15 cellular contexts compared by ENCODE assay signal in the genomic region with DNA sequence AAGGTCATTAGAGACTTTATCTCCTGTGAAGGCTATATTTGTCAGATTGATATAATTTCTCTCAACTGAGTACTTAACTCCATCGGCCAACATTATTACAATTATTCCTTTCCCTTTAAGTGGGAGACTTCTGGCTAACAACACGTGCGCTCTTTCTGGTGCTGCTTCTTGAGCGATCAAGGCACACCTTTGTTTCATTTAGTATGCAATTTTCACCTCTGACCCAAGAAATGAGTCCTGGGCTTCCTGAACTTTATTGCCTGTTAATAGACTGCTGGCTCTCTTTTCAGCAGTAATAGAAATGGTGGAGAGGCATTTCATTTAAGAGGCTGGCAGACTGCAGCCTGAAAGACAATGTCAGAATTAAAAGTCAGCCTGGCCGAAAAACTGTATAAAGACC.
DNase-seq lines count a peak whose midpoint lies in the region; ATAC-seq and TF ChIP-seq lines count a peak whose summit lies in the region.
"Had no signal": no experiment of that assay in that cellular context is flagged by ENCODE, and none has a peak within 500 bp of the region (broad histone marks: within the 10 kb centered on the region; RNA-seq: fewer than 3 reads in every experiment).

No MANE protein-coding gene starts in this region.

- H3K9me3 ChIP-seq in endodermal cell (ENCODE audit: control insufficient read depth, low read length) (no peaks in the 10 kb centered on the region), stomach (no peaks in the 10 kb centered on the region)
- H3K9me3 ChIP-seq: BLaER1 treated with 17β-estradiol and CSF1 and Interleukin-3, amounts not matched to agents 10 nM and 100 nM had no signal

- H3K4me3 ChIP-seq in endodermal cell (ENCODE audit: low read length), result no peak overlapping the region
- H3K4me3 ChIP-seq in stomach, result no peak overlapping the region
- H3K4me3 ChIP-seq: BLaER1 treated with 17β-estradiol and CSF1 and Interleukin-3, amounts not matched to agents 10 nM and 100 nM; GM23338 had no signal

- H3K27me3 ChIP-seq in endodermal cell (ENCODE audit: control insufficient read depth, insufficient read depth, low read length, poor library complexity, severe bottlenecking), result no peaks in the 10 kb centered on the region
- no peaks in the 10 kb centered on the region for H3K27me3 ChIP-seq in stomach
- H3K27me3 ChIP-seq: BLaER1 treated with 17β-estradiol and CSF1 and Interleukin-3, amounts not matched to agents 10 nM and 100 nM had no signal

- peaks cover 8% of the 10 kb centered on the region for H3K4me1 Mint-ChIP-seq in endodermal cell
- peaks cover 24% of the 10 kb centered on the region for H3K4me1 Mint-ChIP-seq in nephron
- H3K4me1 Mint-ChIP-seq in activated T-cell treated with anti-CD3 and anti-CD28 coated beads, Interleukin-2, amount 50 U/mL, for 72 hours (ENCODE audit: low read depth), result no peaks in the 10 kb centered on the region
- H3K4me1 Mint-ChIP-seq: CD4-positive, CD25-positive, alpha-beta regulatory T cell; IgD-negative memory B cell had no signal

- H3K27ac ChIP-seq in endodermal cell (ENCODE audit: low read depth, low read length) (peak overlapping the region; percentile 77), stomach (peak overlapping the region in 4 of 5 donors; percentile 30 to 63 (median 40))
- H3K27ac ChIP-seq: BLaER1 treated with 17β-estradiol and CSF1 and Interleukin-3, amounts not matched to agents 10 nM and 100 nM had no signal

- H3K4me1 ChIP-seq in endodermal cell (ENCODE audit: control insufficient read depth, insufficient read depth, low read length) (peaks cover 5% of the 10 kb centered on the region), stomach (peaks cover 14 to 46% (median 28%) of the 10 kb centered on the region in 4 donors)
- H3K4me1 ChIP-seq: BLaER1 treated with 17β-estradiol and CSF1 and Interleukin-3, amounts not matched to agents 10 nM and 100 nM had no signal

- no peak for ATAC-seq in activated T-cell treated with anti-CD3 and anti-CD28 coated beads, Interleukin-2, amount 50 U/mL, for 72 hours (replicated peaks in 1 of 2)
- ATAC-seq in HG02938 (IDR thresholded peaks at IDR 0.05; ENCODE audit: unreplicated experiment), result no peak
- ATAC-seq: GM23338 had no signal

- TF ChIP-seq CTCF in endodermal cell (conservative IDR thresholded peaks at IDR 0.05), result no peak
- TF ChIP-seq CTCF in nephron (IDR thresholded peaks at IDR 0.05; ENCODE audit: unreplicated experiment in 3 of 3), result no peak
- no peak for TF ChIP-seq CTCF in stomach (IDR thresholded peaks at IDR 0.05)

- DNase-seq in NCI-H69 (lab: John Stamatoyannopoulos, UW), result peak; percentile 45
- no peak for DNase-seq in endodermal cell
- DNase-seq in stomach, result no peak
- no peak for DNase-seq in activated T-cell treated with anti-CD3 and anti-CD28 coated beads, Interleukin-2, amount 50 U/mL, for 72 hours
- no peak for DNase-seq in HCEC 1CT
- DNase-seq: ACHN; CD4-positive, CD25-positive, alpha-beta regulatory T cell; DMS53; GF-D8; H7 had no signal

- no peaks in the 10 kb centered on the region for H3K9me3 Mint-ChIP-seq in endodermal cell
- H3K9me3 Mint-ChIP-seq in nephron, result no peaks in the 10 kb centered on the region
- no peaks in the 10 kb centered on the region for H3K9me3 Mint-ChIP-seq in activated T-cell treated with anti-CD3 and anti-CD28 coated beads, Interleukin-2, amount 50 U/mL, for 72 hours
- H3K9me3 Mint-ChIP-seq: CD4-positive, CD25-positive, alpha-beta regulatory T cell; GM23338 had no signal

- H3K36me3 ChIP-seq in endodermal cell (ENCODE audit: control insufficient read depth, insufficient read depth, low read length) (no peaks in the 10 kb centered on the region), stomach (no peaks in the 10 kb centered on the region)
- H3K36me3 ChIP-seq: BLaER1 treated with 17β-estradiol and CSF1 and Interleukin-3, amounts not matched to agents 10 nM and 100 nM had no signal

- H3K4me3 Mint-ChIP-seq in endodermal cell (no peak overlapping the region), nephron (no peak overlapping the region)
- H3K4me3 Mint-ChIP-seq in activated T-cell treated with anti-CD3 and anti-CD28 coated beads, Interleukin-2, amount 50 U/mL, for 72 hours, result no peak overlapping the region
- H3K4me3 Mint-ChIP-seq: CD4-positive, CD25-positive, alpha-beta regulatory T cell; GM23338; IgD-negative memory B cell had no signal

- H3K27me3 Mint-ChIP-seq in endodermal cell (ENCODE audit: insufficient read depth) (peaks cover 2% of the 10 kb centered on the region), nephron (ENCODE audit: low read depth) (no peaks in the 10 kb centered on the region)
- no peaks in the 10 kb centered on the region for H3K27me3 Mint-ChIP-seq in activated T-cell treated with anti-CD3 and anti-CD28 coated beads, Interleukin-2, amount 50 U/mL, for 72 hours (ENCODE audit: low read depth)

- H3K27ac Mint-ChIP-seq in endodermal cell, result no peak overlapping the region
- H3K27ac Mint-ChIP-seq in nephron, result peak overlapping the region in 2 of 3 experiments; percentile 15 to 87
- no peak overlapping the region for H3K27ac Mint-ChIP-seq in activated T-cell treated with anti-CD3 and anti-CD28 coated beads, Interleukin-2, amount 50 U/mL, for 72 hours
- H3K27ac Mint-ChIP-seq: CD4-positive, CD25-positive, alpha-beta regulatory T cell; GM23338; IgD-negative memory B cell had no signal

- no peak overlapping the region for H3K9ac ChIP-seq in endodermal cell (ENCODE audit: extremely low read depth, low read length, poor library complexity, severe bottlenecking)
- H3K9ac ChIP-seq: BLaER1 treated with 17β-estradiol and CSF1 and Interleukin-3, amounts not matched to agents 10 nM and 100 nM had no signal

- intact Hi-C loops in stomach (cut with DNase I; ENCODE audit: low total_unique reads), result no loop called here

- TF ChIP-seq EP300 in stomach (IDR thresholded peaks at IDR 0.05), result no peak

- no peak for TF ChIP-seq POLR2A in stomach (IDR thresholded peaks at IDR 0.05)

- WGBS in endodermal cell (ENCODE audit: insufficient coverage in 1 of 2, insufficient read length in 1 of 2), 2 experiments, result 91 to 95% methylated on average over 4 to 5 of the region's 5 CpGs
- 23 to 43% (median 28%) methylated on average over 5 of the region's 5 CpGs for WGBS in stomach, 5 donors

- H3K36me3 Mint-ChIP-seq in endodermal cell (ENCODE audit: low read depth), result no peaks in the 10 kb centered on the region
- H3K36me3 Mint-ChIP-seq in nephron (ENCODE audit: low read depth), result no peaks in the 10 kb centered on the region
- H3K36me3 Mint-ChIP-seq in activated T-cell treated with anti-CD3 and anti-CD28 coated beads, Interleukin-2, amount 50 U/mL, for 72 hours (ENCODE audit: insufficient read depth in 2 of 2), result no peaks in the 10 kb centered on the region
- H3K36me3 Mint-ChIP-seq: CD4-positive, CD25-positive, alpha-beta regulatory T cell; IgD-negative memory B cell had no signal

Comparison
In these comparisons a context has a peak if more than half of its experiments do, and no peak if none do; other contexts are left out.
1. H3K27ac Mint-ChIP-seq: peak in nephron (2 of 3); none in endodermal cell (single experiment) and activated T-cell treated with anti-CD3 and anti-CD28 coated beads, Interleukin-2, amount 50 U/mL, for 72 hours (single experiment).